ENCODE assay signal across 8 cellular contexts in the genomic region with DNA sequence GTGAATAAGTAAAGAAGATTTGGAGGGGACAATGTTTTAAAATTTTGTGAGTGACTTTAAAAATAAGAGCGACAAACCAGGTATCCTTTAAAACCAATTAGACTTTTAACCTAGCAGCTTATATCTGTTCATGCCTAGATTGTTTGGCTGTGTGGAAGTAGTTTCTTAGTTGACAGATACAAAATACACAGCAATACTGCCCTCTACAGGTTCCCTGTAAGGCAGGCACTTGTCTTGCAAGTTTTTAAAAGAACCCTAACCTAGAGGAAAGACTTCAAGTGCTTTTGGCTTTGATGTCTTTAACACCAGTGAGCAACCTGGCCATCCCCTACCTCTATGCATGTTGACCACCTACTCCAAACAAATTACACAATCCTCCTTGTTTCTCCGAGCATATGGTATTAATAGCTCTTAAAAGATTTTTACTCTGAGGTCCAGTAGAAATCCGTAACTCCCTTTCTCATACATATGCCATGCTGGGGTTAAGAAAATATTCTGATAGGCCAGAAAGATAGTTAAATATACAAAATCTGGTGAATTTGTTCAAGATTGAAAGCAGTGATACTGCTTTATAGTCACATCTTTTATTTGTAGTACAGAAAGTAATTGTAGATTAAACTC.
DNase-seq lines count a peak whose midpoint lies in the region; ATAC-seq and TF ChIP-seq lines count a peak whose summit lies in the region.

No MANE protein-coding gene starts in this region.

- no peaks in the 10 kb centered on the region for H4K20me1 ChIP-seq in HCT116 (ENCODE audit: insufficient read depth)

- no peak for TF ChIP-seq POLR2A in HCT116 (IDR thresholded peaks at IDR 0.05; ENCODE audit: borderline replicate concordance, extremely low read depth, insufficient read depth, insufficient read length)

- intact Hi-C loops in activated CD4-positive, alpha-beta T cell treated with anti-CD3 and anti-CD28 coated beads, Interleukin-2, amount 10 ng/mL, durations not matched to agents 24 days and 14 days (cut with micrococcal nuclease) = loop anchor here (1.0 to 5.0 kb wide), 2 partner anchors 601 to 666 kb away; no protein-coding TSS in a partner anchor
- intact Hi-C loops in HCT116 (cut with micrococcal nuclease) (loop anchor here (1.0 to 10.0 kb wide), 5 partner anchors 273 to 663 kb away; a partner anchor contains a TSS), dorsolateral prefrontal cortex (cut with DNase I) (loop anchor here (5.0 to 10.0 kb wide), 4 partner anchors 381 to 663 kb away; no protein-coding TSS in a partner anchor)

- H3K9ac ChIP-seq in HCT116 (ENCODE audit: low read length) = no peak overlapping the region

- H3K4me3 ChIP-seq in HCT116 (replicated peaks in 1 of 2; ENCODE audit: low read depth in 1 of 2, low read length in 2 of 2) = no peak overlapping the region
- H3K4me3 ChIP-seq in dorsolateral prefrontal cortex = no peak overlapping the region

- H3K4me2 ChIP-seq in HCT116 (ENCODE audit: low read length) = no peak overlapping the region

- H3K27ac Mint-ChIP-seq in activated CD4-positive, alpha-beta T cell treated with anti-CD3 and anti-CD28 coated beads, Interleukin-2, amount 10 ng/mL, durations not matched to agents 24 days and 14 days = no peak overlapping the region

- peak; percentile 67 to 90 (median 76) for TF ChIP-seq CTCF in HCT116 (IDR thresholded peaks at IDR 0.05 in 2 of 3, conservative IDR thresholded peaks at IDR 0.05 in 1 of 3; ENCODE audit: borderline replicate concordance in 1 of 3, insufficient read depth in 1 of 3, low read depth in 2 of 3, low read length in 2 of 3)
- TF ChIP-seq CTCF in dorsolateral prefrontal cortex (IDR thresholded peaks at IDR 0.05 in 54 of 56, conservative IDR thresholded peaks at IDR 0.05 in 2 of 56; ENCODE audit: low read depth in 1 of 56, partially characterized antibody in 56 of 56) = peak; percentile 62 to 96 (median 90)

- peak; percentile 88 for TF ChIP-seq RAD21 in HCT116 (IDR thresholded peaks at IDR 0.05; ENCODE audit: low read depth)

- H3K27me3 ChIP-seq in HCT116 (ENCODE audit: insufficient read depth, low read length) (no peaks in the 10 kb centered on the region), dorsolateral prefrontal cortex (no peaks in the 10 kb centered on the region)

- peak; percentile 74 for ATAC-seq in HCT116

- H2AFZ ChIP-seq in HCT116 (ENCODE audit: low read depth, low read length, poor library complexity, severe bottlenecking) = no peak overlapping the region

- H3K36me3 Mint-ChIP-seq in activated CD4-positive, alpha-beta T cell treated with anti-CD3 and anti-CD28 coated beads, Interleukin-2, amount 10 ng/mL, durations not matched to agents 24 days and 14 days (ENCODE audit: low read depth) = no peaks in the 10 kb centered on the region

- no peaks in the 10 kb centered on the region for H3K9me2 ChIP-seq in HCT116 (ENCODE audit: insufficient read depth)

- RAD21 ChIA-PET in HCT116 (lab: Charles Lee; ENCODE audit: low non-redundant PET in 1 of 2, low total read pairs in 2 of 2, uncharacterized antibody in 2 of 2, unreplicated experiment in 2 of 2) = interaction anchor here (0.6 to 1.1 kb wide), 4 partner anchors 216 to 663 kb away, joined by 3 read pairs; no protein-coding TSS in a partner anchor

- no peaks in the 10 kb centered on the region for H3K4me1 Mint-ChIP-seq in activated CD4-positive, alpha-beta T cell treated with anti-CD3 and anti-CD28 coated beads, Interleukin-2, amount 10 ng/mL, durations not matched to agents 24 days and 14 days

- no peaks in the 10 kb centered on the region for H3K27me3 Mint-ChIP-seq in activated CD4-positive, alpha-beta T cell treated with anti-CD3 and anti-CD28 coated beads, Interleukin-2, amount 10 ng/mL, durations not matched to agents 24 days and 14 days

- H3K9me3 ChIP-seq in HCT116 (ENCODE audit: control insufficient read depth in 1 of 2, insufficient read depth in 1 of 2, low read depth in 1 of 2, low read length in 2 of 2) = no peaks in the 10 kb centered on the region

- no peaks in the 10 kb centered on the region for H3K36me3 ChIP-seq in HCT116 (ENCODE audit: control insufficient read depth in 1 of 2, insufficient read depth in 2 of 2, low read length in 2 of 2)

- H3K27ac ChIP-seq in HCT116 (ENCODE audit: low read depth, low read length) (no peak overlapping the region), dorsolateral prefrontal cortex (peak overlapping the region in 7 of 59 donors; percentile 5 to 46 (median 33))

- CTCF ChIA-PET in HCT116 (lab: Charles Lee) = interaction anchor here (0.6 to 1.7 kb wide), 15 partner anchors 9 to 663 kb away, joined by 3 to 13 read pairs (median 4); no protein-coding TSS in a partner anchor

- H3K79me2 ChIP-seq in HCT116 (ENCODE audit: insufficient read depth, low read length) = no peaks in the 10 kb centered on the region

- H3K4me1 ChIP-seq in HCT116 (ENCODE audit: control insufficient read depth in 1 of 2, insufficient read depth in 2 of 2, low read length in 2 of 2) = peaks cover 17 to 28% of the 10 kb centered on the region in 2 experiments

- no TSS peak for BruUV-seq in HCT116 (replicated peaks; lab: Mats Ljungman, UMichigan)

- peak; percentile 61 for DNase-seq in activated CD4-positive, alpha-beta T cell treated with anti-CD3 and anti-CD28 coated beads, Interleukin-2, amount 10 ng/mL, durations not matched to agents 24 days and 14 days
- no peak for DNase-seq in activated CD4-positive, alpha-beta T cell treated with anti-CD3 and anti-CD28 coated beads for 1 hour
- DNase-seq in HCT116 (ENCODE audit: low read depth, low spot score) (peak; percentile 73), LoVo (ENCODE audit: low spot score) (peak; percentile 63), OCI-M2 (lab: John Stamatoyannopoulos, UW; ENCODE audit: unreplicated experiment) (peak; percentile 11), dorsolateral prefrontal cortex (peak in 3 of 10 donors; percentile 24 to 71 (median 26)), lung microvascular endothelial cell (ENCODE audit: low read depth in 2 of 2) (peak; percentile 85 to 88), NCI-H1048 (lab: John Stamatoyannopoulos, UW) (no peak)

- POLR2A ChIA-PET in HCT116 (lab: Charles Lee) = no interaction called here

- H3K9me3 Mint-ChIP-seq in activated CD4-positive, alpha-beta T cell treated with anti-CD3 and anti-CD28 coated beads, Interleukin-2, amount 10 ng/mL, durations not matched to agents 24 days and 14 days = no peaks in the 10 kb centered on the region

- H3K4me3 Mint-ChIP-seq in activated CD4-positive, alpha-beta T cell treated with anti-CD3 and anti-CD28 coated beads, Interleukin-2, amount 10 ng/mL, durations not matched to agents 24 days and 14 days = no peak overlapping the region

TF ChIP-seq in HCT116, 20 proteins besides CTCF, POLR2A, EP300 and RAD21:
- 0 out of 2 replicates have a peak, but pooled peaks have one; percentile 21 for TF ChIP-seq EGR1 (IDR thresholded peaks at IDR 0.05; ENCODE audit: low read depth)
- TF ChIP-seq, protein P1, sequence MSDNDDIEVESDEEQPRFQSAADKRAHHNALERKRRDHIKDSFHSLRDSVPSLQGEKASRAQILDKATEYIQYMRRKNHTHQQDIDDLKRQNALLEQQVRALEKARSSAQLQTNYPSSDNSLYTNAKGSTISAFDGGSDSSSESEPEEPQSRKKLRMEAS (IDR thresholded peaks at IDR 0.05) = no peak

Comparison
In these comparisons a context has a peak if more than half of its experiments do, and no peak if none do; other contexts are left out.
1. DNase-seq: peak in activated CD4-positive, alpha-beta T cell treated with anti-CD3 and anti-CD28 coated beads, Interleukin-2, amount 10 ng/mL, durations not matched to agents 24 days and 14 days (single experiment), HCT116 (single experiment), LoVo (single experiment), OCI-M2 (single experiment) and lung microvascular endothelial cell (2 of 2); none in activated CD4-positive, alpha-beta T cell treated with anti-CD3 and anti-CD28 coated beads for 1 hour (single experiment) and NCI-H1048 (single experiment).